In genomic region chr15:98009169-98009568, GRCh38 we compare ENCODE assay signal across 35 cellular contexts.
"Had no signal": no experiment of that assay in that cellular context is flagged by ENCODE, and none has a peak within 500 bp of the region (broad histone marks: within the 10 kb centered on the region; RNA-seq: fewer than 3 reads in every experiment).

No MANE protein-coding gene starts in this region.

- H3K27me3 Mint-ChIP-seq: activated CD4-positive, alpha-beta memory T cell treated with anti-CD3 and anti-CD28 coated beads for 36 hours; activated CD8-positive, alpha-beta memory T cell treated with anti-CD3 and anti-CD28 coated beads, Interleukin-2, amount 10 ng/mL, durations not matched to agents 7 days and 5 days had no signal

- H3K4me1 ChIP-seq: adrenal gland, gastrocnemius medialis, heart left ventricle had no signal

- H3K27me3 ChIP-seq: adrenal gland, body of pancreas, heart left ventricle had no signal

- DNase-seq: activated CD4-positive, alpha-beta memory T cell treated with anti-CD3 and anti-CD28 coated beads for 36 hours; activated CD4-positive, alpha-beta T cell treated with anti-CD3 and anti-CD28 coated beads for 36 hours; activated CD4-positive, alpha-beta T cell treated with anti-CD3 and anti-CD28 coated beads, Interleukin-2, amount 10 ng/mL, durations not matched to agents 24 days and 14 days; activated CD4-positive, CD25-positive, alpha-beta regulatory T cell; activated CD4-positive, CD25-positive, alpha-beta regulatory T cell treated with anti-CD3 and anti-CD28 coated beads, Interleukin-2, amount 50 U/mL, for 72 hours; activated CD8-positive, alpha-beta memory T cell treated with anti-CD3 and anti-CD28 coated beads, Interleukin-2, amount 10 ng/mL, durations not matched to agents 7 days and 5 days; activated CD8-positive, alpha-beta memory T cell treated with anti-CD3 and anti-CD28 coated beads, Interleukin-2, amount 50 U/mL, for 4 hours; activated CD8-positive, alpha-beta T cell treated with anti-CD3 and anti-CD28 coated beads, Interleukin-2, amount 10 ng/mL, durations not matched to agents 7 days and 5 days; activated effector memory CD4-positive, alpha-beta T cell treated with anti-CD3 and anti-CD28 coated beads, Interleukin-2, amount 50 U/mL, for 16 hours; activated naive CD4-positive, alpha-beta T cell treated with anti-CD3 and anti-CD28 coated beads for 36 hours; activated naive CD8-positive, alpha-beta T cell treated with anti-CD3 and anti-CD28 coated beads for 36 hours; activated naive CD8-positive, alpha-beta T cell treated with anti-CD3 and anti-CD28 coated beads, Interleukin-2, amount 50 U/mL, for 24 hours; activated T-cell treated with anti-CD3 and anti-CD28 coated beads, Interleukin-2, amount 50 U/mL, for 1 hour; activated T-cell treated with anti-CD3 and anti-CD28 coated beads, Interleukin-2, amount 50 U/mL, for 48 hours; adrenal gland; amygdala; aorta; body of pancreas; dorsolateral prefrontal cortex; effector memory CD4-positive, alpha-beta T cell; endodermal cell; foreskin fibroblast; gastrocnemius medialis; glutamatergic neuron; heart left ventricle; T-cell; T1000 had no signal

- H3K4me3 ChIP-seq: adrenal gland, body of pancreas, coronary artery, dorsolateral prefrontal cortex, gastrocnemius medialis, heart left ventricle had no signal

- H3K27ac Mint-ChIP-seq: activated CD4-positive, alpha-beta memory T cell treated with anti-CD3 and anti-CD28 coated beads for 36 hours; activated CD4-positive, alpha-beta T cell treated with anti-CD3 and anti-CD28 coated beads for 36 hours; activated CD4-positive, alpha-beta T cell treated with anti-CD3 and anti-CD28 coated beads, Interleukin-2, amount 10 ng/mL, durations not matched to agents 24 days and 14 days; activated CD8-positive, alpha-beta memory T cell treated with anti-CD3 and anti-CD28 coated beads, Interleukin-2, amount 10 ng/mL, durations not matched to agents 7 days and 5 days; activated CD8-positive, alpha-beta T cell treated with anti-CD3 and anti-CD28 coated beads, Interleukin-2, amount 10 ng/mL, durations not matched to agents 7 days and 5 days; activated naive CD4-positive, alpha-beta T cell treated with anti-CD3 and anti-CD28 coated beads for 36 hours; activated naive CD4-positive, alpha-beta T cell treated with anti-CD3 and anti-CD28 coated beads, Interleukin-2, amount 50 U/mL, for 24 hours; activated naive CD8-positive, alpha-beta T cell treated with anti-CD3 and anti-CD28 coated beads for 36 hours; activated naive CD8-positive, alpha-beta T cell treated with anti-CD3 and anti-CD28 coated beads, Interleukin-2, amount 50 U/mL, for 24 hours; activated T-helper 1 cell treated with anti-CD3 and anti-CD28 coated beads, Interleukin-12 subunit alpha, Interleukin-12 subunit beta, Interleukin-2, Interleukin-4 antibody, amounts not matched to agents 30 ng/mL and 10 ng/mL and 1 ng/mL, durations not matched to agents 14 hours and 24 hours and 36 hours; activated T-helper 2 cell treated with anti-CD3 and anti-CD28 coated beads, Interferon-gamma antibody, Interleukin-2, Interleukin-4, amounts not matched to agents 10 μg/mL and 5 μg/mL and 100 μg/mL, durations not matched to agents 14 hours and 24 hours and 36 hours; dendritic cell treated with granulocyte-macrophage colony-stimulating factor and Interleukin-4, amounts not matched to agents 40 ng/mL and 50 ng/mL, for 4 days; endodermal cell; T-cell; T-helper 1 cell treated with Interleukin-12 subunit alpha and Interleukin-12 subunit beta and Interleukin-4 antibody, amounts not matched to agents 30 μg/mL and 1 μg/mL, for 36 hours; T-helper 2 cell treated with Interferon-gamma antibody and Interleukin-4, amounts not matched to agents 5 μg/mL and 100 μg/mL, for 36 hours had no signal

- H3K4me1 Mint-ChIP-seq: activated CD4-positive, alpha-beta T cell treated with anti-CD3 and anti-CD28 coated beads for 36 hours; activated CD4-positive, alpha-beta T cell treated with anti-CD3 and anti-CD28 coated beads, Interleukin-2, amount 10 ng/mL, durations not matched to agents 24 days and 14 days; activated CD8-positive, alpha-beta memory T cell treated with anti-CD3 and anti-CD28 coated beads, Interleukin-2, amount 10 ng/mL, durations not matched to agents 7 days and 5 days; activated naive CD4-positive, alpha-beta T cell treated with anti-CD3 and anti-CD28 coated beads, Interleukin-2, amount 50 U/mL, for 24 hours; activated naive CD8-positive, alpha-beta T cell treated with anti-CD3 and anti-CD28 coated beads, Interleukin-2, amount 50 U/mL, for 24 hours; central memory CD8-positive, alpha-beta T cell; endodermal cell; T-cell had no signal

- H3K27ac ChIP-seq: adrenal gland, body of pancreas, coronary artery, dorsolateral prefrontal cortex, gastrocnemius medialis had no signal

- H3K4me3 Mint-ChIP-seq: activated CD4-positive, alpha-beta memory T cell treated with anti-CD3 and anti-CD28 coated beads for 36 hours; activated CD4-positive, alpha-beta T cell treated with anti-CD3 and anti-CD28 coated beads for 36 hours; activated CD4-positive, alpha-beta T cell treated with anti-CD3 and anti-CD28 coated beads, Interleukin-2, amount 10 ng/mL, durations not matched to agents 24 days and 14 days; activated CD8-positive, alpha-beta memory T cell treated with anti-CD3 and anti-CD28 coated beads, Interleukin-2, amount 10 ng/mL, durations not matched to agents 7 days and 5 days; activated CD8-positive, alpha-beta T cell treated with anti-CD3 and anti-CD28 coated beads, Interleukin-2, amount 10 ng/mL, durations not matched to agents 7 days and 5 days; activated naive CD4-positive, alpha-beta T cell treated with anti-CD3 and anti-CD28 coated beads for 36 hours; activated naive CD4-positive, alpha-beta T cell treated with anti-CD3 and anti-CD28 coated beads, Interleukin-2, amount 50 U/mL, for 24 hours; activated naive CD8-positive, alpha-beta T cell treated with anti-CD3 and anti-CD28 coated beads for 36 hours; activated naive CD8-positive, alpha-beta T cell treated with anti-CD3 and anti-CD28 coated beads, Interleukin-2, amount 50 U/mL, for 24 hours; activated T-helper 1 cell treated with anti-CD3 and anti-CD28 coated beads, Interleukin-12 subunit alpha, Interleukin-12 subunit beta, Interleukin-2, Interleukin-4 antibody, amounts not matched to agents 30 ng/mL and 10 ng/mL and 1 ng/mL, durations not matched to agents 14 hours and 24 hours and 36 hours; central memory CD8-positive, alpha-beta T cell; dendritic cell treated with granulocyte-macrophage colony-stimulating factor and Interleukin-4, amounts not matched to agents 40 ng/mL and 50 ng/mL, for 4 days; endodermal cell; T-cell; T-helper 1 cell treated with Interleukin-12 subunit alpha and Interleukin-12 subunit beta and Interleukin-4 antibody, amounts not matched to agents 30 μg/mL and 1 μg/mL, for 36 hours; T-helper 2 cell treated with Interferon-gamma antibody and Interleukin-4, amounts not matched to agents 5 μg/mL and 100 μg/mL, for 36 hours had no signal

- H3K9me3 Mint-ChIP-seq: activated CD4-positive, alpha-beta memory T cell treated with anti-CD3 and anti-CD28 coated beads for 36 hours; activated CD4-positive, alpha-beta T cell treated with anti-CD3 and anti-CD28 coated beads, Interleukin-2, amount 10 ng/mL, durations not matched to agents 24 days and 14 days; activated naive CD4-positive, alpha-beta T cell treated with anti-CD3 and anti-CD28 coated beads for 36 hours; activated naive CD4-positive, alpha-beta T cell treated with anti-CD3 and anti-CD28 coated beads, Interleukin-2, amount 50 U/mL, for 24 hours; activated naive CD8-positive, alpha-beta T cell treated with anti-CD3 and anti-CD28 coated beads for 36 hours; activated naive CD8-positive, alpha-beta T cell treated with anti-CD3 and anti-CD28 coated beads, Interleukin-2, amount 50 U/mL, for 24 hours; activated T-helper 1 cell treated with anti-CD3 and anti-CD28 coated beads, Interleukin-12 subunit alpha, Interleukin-12 subunit beta, Interleukin-2, Interleukin-4 antibody, amounts not matched to agents 30 ng/mL and 10 ng/mL and 1 ng/mL, durations not matched to agents 14 hours and 24 hours and 36 hours; activated T-helper 2 cell treated with anti-CD3 and anti-CD28 coated beads, Interferon-gamma antibody, Interleukin-2, Interleukin-4, amounts not matched to agents 10 μg/mL and 5 μg/mL and 100 μg/mL, durations not matched to agents 14 hours and 24 hours and 36 hours; central memory CD8-positive, alpha-beta T cell; dendritic cell treated with granulocyte-macrophage colony-stimulating factor and Interleukin-4, amounts not matched to agents 40 ng/mL and 50 ng/mL, for 4 days; endodermal cell; T-cell; T-helper 1 cell treated with Interleukin-12 subunit alpha and Interleukin-12 subunit beta and Interleukin-4 antibody, amounts not matched to agents 30 μg/mL and 1 μg/mL, for 36 hours; T-helper 2 cell treated with Interferon-gamma antibody and Interleukin-4, amounts not matched to agents 5 μg/mL and 100 μg/mL, for 36 hours had no signal

- H3K9me3 ChIP-seq: adrenal gland, body of pancreas, gastrocnemius medialis, heart left ventricle had no signal

- H3K36me3 ChIP-seq: adrenal gland, gastrocnemius medialis, heart left ventricle had no signal

- H3K36me3 Mint-ChIP-seq: activated CD4-positive, alpha-beta memory T cell treated with anti-CD3 and anti-CD28 coated beads for 36 hours; activated CD8-positive, alpha-beta memory T cell treated with anti-CD3 and anti-CD28 coated beads, Interleukin-2, amount 10 ng/mL, durations not matched to agents 7 days and 5 days; activated naive CD4-positive, alpha-beta T cell treated with anti-CD3 and anti-CD28 coated beads, Interleukin-2, amount 50 U/mL, for 24 hours; activated naive CD8-positive, alpha-beta T cell treated with anti-CD3 and anti-CD28 coated beads for 36 hours; T-cell had no signal
